Comparison of ENCODE assay signal across 23 cellular contexts in genomic region chr3:196812853-196813252, GRCh38.
"Had no signal": no experiment of that assay in that cellular context is flagged by ENCODE, and none has a peak within 500 bp of the region (broad histone marks: within the 10 kb centered on the region; RNA-seq: fewer than 3 reads in every experiment).

No MANE protein-coding gene starts in this region.

- H3K27ac ChIP-seq: brain microvascular endothelial cell, left lung, sigmoid colon, stomach, thyroid gland, upper lobe of right lung had no signal

- H3K4me3 ChIP-seq: left lung, sigmoid colon, stomach, thyroid gland, upper lobe of right lung had no signal

- H3K27me3 ChIP-seq: brain microvascular endothelial cell, left lung, sigmoid colon, stomach, thyroid gland, upper lobe of right lung had no signal

- H3K4me1 Mint-ChIP-seq: activated CD4-positive, alpha-beta T cell treated with anti-CD3 and anti-CD28 coated beads for 36 hours; nephron; stimulated activated naive B cell treated with anti-CD40 and anti-IgM and Interleukin-4, amounts not matched to agents 10 μg/mL and 1 μg/mL and 100 μg/mL, for 72 hours; T-cell had no signal

- H3K9me3 Mint-ChIP-seq: activated T-cell treated with anti-CD3 and anti-CD28 coated beads, Interleukin-2, amount 50 U/mL, for 72 hours; effector memory CD8-positive, alpha-beta T cell; nephron; stimulated activated naive B cell treated with anti-CD40 and anti-IgM and Interleukin-4, amounts not matched to agents 10 μg/mL and 1 μg/mL and 100 μg/mL, for 72 hours; T-cell; T-helper 2 cell treated with Interferon-gamma antibody and Interleukin-4, amounts not matched to agents 5 μg/mL and 100 μg/mL, for 36 hours had no signal

- H3K9me3 ChIP-seq: left lung, sigmoid colon, stomach, thyroid gland, upper lobe of right lung had no signal

- FAIRE-seq: astrocyte, endothelial cell of umbilical vein, small intestine had no signal

- H3K27me3 Mint-ChIP-seq: activated CD4-positive, alpha-beta T cell treated with anti-CD3 and anti-CD28 coated beads for 36 hours; activated naive CD8-positive, alpha-beta T cell; effector memory CD8-positive, alpha-beta T cell; stimulated activated naive B cell treated with anti-CD40 and anti-IgM and Interleukin-4, amounts not matched to agents 10 μg/mL and 1 μg/mL and 100 μg/mL, for 72 hours; T-cell had no signal

- H3K4me1 ChIP-seq: left lung, sigmoid colon, stomach, thyroid gland, upper lobe of right lung had no signal

- DNase-seq: activated CD4-positive, alpha-beta T cell treated with anti-CD3 and anti-CD28 coated beads for 36 hours; activated CD4-positive, CD25-positive, alpha-beta regulatory T cell; activated naive CD4-positive, alpha-beta T cell treated with Interleukin-2 at 50 U/mL for 16 hours; activated T-cell treated with anti-CD3 and anti-CD28 coated beads for 4 hours; activated T-cell treated with anti-CD3 and anti-CD28 coated beads, Interleukin-2, amount 50 U/mL, for 72 hours; brain microvascular endothelial cell; caudate nucleus; cortex of kidney; effector memory CD8-positive, alpha-beta T cell; left lung; sigmoid colon; small intestine; stimulated activated CD4-positive, alpha-beta T cell treated with anti-CD3 and anti-CD28 coated beads, Interleukin-4, amount 100 ng/mL, for 24 hours; stimulated activated naive B cell treated with anti-CD40 and anti-IgM and Interleukin-4, amounts not matched to agents 10 μg/mL and 1 μg/mL and 100 μg/mL, for 72 hours; stomach; T-cell; thyroid gland; upper lobe of right lung had no signal

- H3K27ac Mint-ChIP-seq: activated CD4-positive, alpha-beta T cell treated with anti-CD3 and anti-CD28 coated beads for 36 hours; activated naive CD8-positive, alpha-beta T cell; nephron; stimulated activated naive B cell treated with anti-CD40 and anti-IgM and Interleukin-4, amounts not matched to agents 10 μg/mL and 1 μg/mL and 100 μg/mL, for 72 hours; T-helper 2 cell treated with Interferon-gamma antibody and Interleukin-4, amounts not matched to agents 5 μg/mL and 100 μg/mL, for 36 hours had no signal

- ATAC-seq: activated CD4-positive, alpha-beta T cell treated with anti-CD3 and anti-CD28 coated beads for 36 hours; activated T-cell treated with anti-CD3 and anti-CD28 coated beads, Interleukin-2, amount 50 U/mL, for 72 hours; effector memory CD8-positive, alpha-beta T cell; left lung; stimulated activated naive B cell treated with anti-CD40 and anti-IgM and Interleukin-4, amounts not matched to agents 10 μg/mL and 1 μg/mL and 100 μg/mL, for 72 hours; T-cell; upper lobe of right lung had no signal

- H3K4me3 Mint-ChIP-seq: activated CD4-positive, alpha-beta T cell treated with anti-CD3 and anti-CD28 coated beads for 36 hours; activated naive CD8-positive, alpha-beta T cell; activated T-cell treated with anti-CD3 and anti-CD28 coated beads, Interleukin-2, amount 50 U/mL, for 72 hours; effector memory CD8-positive, alpha-beta T cell; nephron; stimulated activated naive B cell treated with anti-CD40 and anti-IgM and Interleukin-4, amounts not matched to agents 10 μg/mL and 1 μg/mL and 100 μg/mL, for 72 hours; T-cell; T-helper 2 cell treated with Interferon-gamma antibody and Interleukin-4, amounts not matched to agents 5 μg/mL and 100 μg/mL, for 36 hours had no signal
